8 cellular contexts compared by ENCODE assay signal in the genomic region with DNA sequence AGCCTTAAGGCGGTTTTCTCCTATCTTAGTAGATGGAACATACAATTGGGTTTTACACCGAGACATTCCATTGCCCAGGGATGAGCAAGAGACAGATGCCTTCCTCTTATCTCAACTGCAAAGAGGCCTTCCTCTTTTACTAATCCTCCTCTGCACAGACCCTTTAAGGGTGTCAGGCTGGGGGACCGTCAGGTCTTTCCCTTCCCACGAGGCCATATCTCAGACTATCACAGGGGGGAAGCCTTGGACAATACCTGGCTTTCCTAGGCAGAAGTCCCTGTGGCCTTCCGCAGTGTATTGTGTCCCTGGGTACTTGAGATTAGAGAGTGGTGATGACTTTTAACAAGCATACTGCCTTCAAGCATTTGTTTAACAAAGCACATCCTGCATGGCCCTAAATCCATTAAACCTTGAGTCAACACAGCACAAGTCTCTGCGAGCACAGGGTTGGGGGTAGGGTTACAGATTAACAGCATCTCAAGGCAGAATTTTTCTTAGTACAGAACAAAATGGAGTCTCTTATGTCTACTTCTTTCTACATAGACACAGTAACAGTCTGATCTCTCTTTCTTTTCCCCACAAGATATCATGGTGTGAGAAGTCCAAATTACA.
DNase-seq lines count a peak whose midpoint lies in the region; FAIRE-seq and TF ChIP-seq lines count a peak whose summit lies in the region.
"Not testable (repeated sequence)": the region's sequence is repeated elsewhere in the genome, so short reads cannot be mapped to it uniquely, and the experiment has no call there.

No MANE protein-coding gene starts in this region.

- not testable (repeated sequence) for TF ChIP-seq CTCF in H1 (IDR thresholded peaks at IDR 0.05; ENCODE audit: control extremely low read depth in 1 of 3, insufficient read depth in 1 of 3, low read depth in 1 of 3, low read length in 3 of 3); nephron (IDR thresholded peaks at IDR 0.05; ENCODE audit: unreplicated experiment in 3 of 3)

- H3K4me3 ChIP-seq in HUES48 (ENCODE audit: low read depth, low read length); H1 (ENCODE audit: extremely low read depth in 1 of 4, insufficient read depth in 2 of 4, low read depth in 3 of 4, low read length in 4 of 4): not testable (repeated sequence)

- not testable (repeated sequence) for H3K79me2 ChIP-seq in H1 (ENCODE audit: control insufficient read depth in 1 of 2, insufficient read depth in 2 of 2, low read length in 2 of 2)

- H2BK20ac ChIP-seq in H1 (ENCODE audit: low read length): not testable (repeated sequence)

- H3K4me2 ChIP-seq in H1 (ENCODE audit: insufficient read depth in 1 of 2, low read depth in 2 of 2, low read length in 2 of 2): not testable (repeated sequence)

- peak overlapping the region; percentile 18; the same call in 1 of the 2 replicates for H2BK5ac ChIP-seq in H1 (ENCODE audit: low read depth, low read length)

- H3K27me3 ChIP-seq in HUES48 (ENCODE audit: control insufficient read depth, insufficient read depth, low read length); H1 (replicated peaks in 1 of 4; ENCODE audit: control insufficient read depth in 3 of 4, extremely low read depth in 1 of 4, insufficient read depth in 3 of 4, low read length in 3 of 4): not testable (repeated sequence)

- H3K4ac ChIP-seq in H1 (replicated peaks; ENCODE audit: insufficient read length, low read depth, low read length): not testable (repeated sequence)

- not testable (repeated sequence) for H2AFZ ChIP-seq in H1 (ENCODE audit: low read length)

- H4K5ac ChIP-seq in H1 (ENCODE audit: insufficient read length, low read depth, low read length): not testable (repeated sequence)

- H3K18ac ChIP-seq in H1 (ENCODE audit: extremely low read depth, low read length): 0 out of 2 replicates have a peak overlapping the region, but pooled peaks have one; percentile 55

- not testable (repeated sequence) for H3K14ac ChIP-seq in H1 (ENCODE audit: insufficient read length)

- not testable (repeated sequence) for H2AK5ac ChIP-seq in H1 (ENCODE audit: low read depth, low read length)

- not testable (repeated sequence) for H3K36me3 ChIP-seq in HUES48 (ENCODE audit: control insufficient read depth, insufficient read depth, low read length); H1 (ENCODE audit: control insufficient read depth in 2 of 4, insufficient read depth in 4 of 4, low read length in 3 of 4)

- not testable (repeated sequence) for H3K23ac ChIP-seq in H1 (ENCODE audit: insufficient read length)

- not testable (repeated sequence) for H4K91ac ChIP-seq in H1 (replicated peaks; ENCODE audit: insufficient read length, low read length)

- H3K4me1 Mint-ChIP-seq in nephron: not testable (repeated sequence)

- not testable (repeated sequence) for TF ChIP-seq POLR2A in H1 (IDR thresholded peaks at IDR 0.05; ENCODE audit: control extremely low read depth in 1 of 2, low read depth in 2 of 2, low read length in 2 of 2)

- peak overlapping the region; percentile 75 for H3K27ac ChIP-seq in HUES48 (ENCODE audit: low read depth, low read length)
- not testable (repeated sequence) for H3K27ac ChIP-seq in H1 (ENCODE audit: low read depth, low read length)

- 72% methylated on average over 6 of the region's 6 CpGs; no CpG with 5 or more reads in 1 of the 2 experiments for WGBS in H1 (ENCODE audit: extremely low coverage in 1 of 2, insufficient coverage in 1 of 2, insufficient read length in 1 of 2, insufficient replicate concordance in 2 of 2, low coverage in 1 of 2, low lambda C conversion rate in 2 of 2, missing lambda C conversion rate in 1 of 2), 2 experiments

- not testable (repeated sequence) for H3K27me3 Mint-ChIP-seq in nephron (ENCODE audit: low read depth)

- not testable (repeated sequence) for H2BK12ac ChIP-seq in H1 (ENCODE audit: low read depth, low read length)

- H2BK15ac ChIP-seq in H1 (ENCODE audit: low read length): not testable (repeated sequence)

- H3K9me3 Mint-ChIP-seq in nephron: not testable (repeated sequence)

- CTCF ChIA-PET in H1 (lab: Charles Lee; ENCODE audit: partially characterized antibody): not testable (repeated sequence)

- not testable (repeated sequence) for H3K36me3 Mint-ChIP-seq in nephron (ENCODE audit: low read depth)

- peak; percentile 11 to 20; a peak in 2 of 4 replicates for TF ChIP-seq RAD21 in H1 (IDR thresholded peaks at IDR 0.05 in 1 of 2, conservative IDR thresholded peaks at IDR 0.05 in 1 of 2; ENCODE audit: low read depth in 2 of 2, low read length in 2 of 2)

- not testable (repeated sequence) for H3K9ac ChIP-seq in HUES48 (ENCODE audit: low read depth, low read length); H1 (replicated peaks in 1 of 4; ENCODE audit: extremely low read depth in 1 of 4, low read depth in 3 of 4, low read length in 3 of 4)

- POLR2A ChIA-PET in H1 (lab: Charles Lee; ENCODE audit: partially characterized antibody): not testable (repeated sequence)

- not testable (repeated sequence) for H4K20me1 ChIP-seq in H1 (replicated peaks in 1 of 2; ENCODE audit: control insufficient read depth in 1 of 2, insufficient read depth in 2 of 2, low read length in 2 of 2)

- H4K8ac ChIP-seq in H1 (ENCODE audit: extremely low read depth, insufficient read depth, low read length): not testable (repeated sequence)

- H2BK120ac ChIP-seq in H1 (replicated peaks; ENCODE audit: low read depth, low read length): not testable (repeated sequence)

- not testable (repeated sequence) for FAIRE-seq in H1 (lab: Jason Lieb, UNC)

- not testable (repeated sequence) for H3K23me2 ChIP-seq in H1 (ENCODE audit: low read depth, low read length)

- H3K9me3 ChIP-seq in HUES48 (ENCODE audit: control insufficient read depth, insufficient read depth, low read length) (peaks cover 24% of the 10 kb centered on the region), H1 (ENCODE audit: insufficient read depth in 2 of 2, low read depth in 1 of 2, low read length in 1 of 2) (peaks cover 10% of the 10 kb centered on the region in 2 experiments; a peak in 2 of 4 replicates)

- peaks cover 23% of the 10 kb centered on the region for H3K4me1 ChIP-seq in HUES48 (ENCODE audit: control insufficient read depth, insufficient read depth, low read length)
- H3K4me1 ChIP-seq in H1 (replicated peaks in 1 of 4; ENCODE audit: control insufficient read depth in 3 of 4, insufficient read depth in 4 of 4, low read length in 3 of 4): not testable (repeated sequence)

- not testable (repeated sequence) for TF ChIP-seq EP300 in H1 (IDR thresholded peaks at IDR 0.05; ENCODE audit: borderline replicate concordance in 1 of 2, low read depth in 2 of 2, low read length in 2 of 2)

- not testable (repeated sequence) for H3K79me1 ChIP-seq in H1 (ENCODE audit: low read depth, low read length)

- H3K4me3 Mint-ChIP-seq in nephron: not testable (repeated sequence)

- peak overlapping the region in 2 of 3 experiments; percentile 44 to 82 for H3K27ac Mint-ChIP-seq in nephron

- peak; percentile 48 for DNase-seq in DMS153 (lab: John Stamatoyannopoulos, UW)
- peak; percentile 29 for DNase-seq in NCI-H69 (lab: John Stamatoyannopoulos, UW)
- peak; percentile 0 for DNase-seq in OCI-M2 (lab: John Stamatoyannopoulos, UW; ENCODE audit: unreplicated experiment)
- not testable (repeated sequence) for DNase-seq in H1 (ENCODE audit: low read depth in 1 of 2, low spot score in 2 of 2)
- peak; percentile 3 for DNase-seq in iPS DF 19.7 (ENCODE audit: low read depth, low spot score)
- peak; percentile 26 for DNase-seq in renal cortical epithelial cell (ENCODE audit: low read depth)

- not testable (repeated sequence) for H3K56ac ChIP-seq in H1 (replicated peaks; ENCODE audit: insufficient read length, low read depth, low read length)
